12 cellular contexts compared by ENCODE assay signal in genomic region chr2:66301073-66301766, GRCh38.
DNase-seq lines count a peak whose midpoint lies in the region; ATAC-seq and TF ChIP-seq lines count a peak whose summit lies in the region.
"Had no signal": no experiment of that assay in that cellular context is flagged by ENCODE, and none has a peak within 500 bp of the region (broad histone marks: within the 10 kb centered on the region; RNA-seq: fewer than 3 reads in every experiment).

No MANE protein-coding gene starts in this region.

- peak overlapping the region; percentile 39 for H3K27ac Mint-ChIP-seq in glutamatergic neuron (ENCODE audit: unreplicated experiment)
- H3K27ac Mint-ChIP-seq: activated CD8-positive, alpha-beta T cell treated with anti-CD3 and anti-CD28 coated beads, Interleukin-2, amount 10 ng/mL, durations not matched to agents 7 days and 5 days; activated naive CD4-positive, alpha-beta T cell treated with anti-CD3 and anti-CD28 coated beads, Interleukin-2, amount 50 U/mL, for 72 hours; B cell had no signal

- no peaks in the 10 kb centered on the region for H3K36me3 Mint-ChIP-seq in glutamatergic neuron (ENCODE audit: unreplicated experiment)

- peaks cover 11% of the 10 kb centered on the region for H3K27me3 Mint-ChIP-seq in glutamatergic neuron (ENCODE audit: unreplicated experiment)

- no peak for TF ChIP-seq CTCF in glutamatergic neuron (IDR thresholded peaks at IDR 0.05; ENCODE audit: partially characterized antibody, unreplicated experiment)

- peak overlapping the region; percentile 31 for H3K4me3 Mint-ChIP-seq in glutamatergic neuron (ENCODE audit: unreplicated experiment)
- H3K4me3 Mint-ChIP-seq: activated CD8-positive, alpha-beta T cell treated with anti-CD3 and anti-CD28 coated beads, Interleukin-2, amount 10 ng/mL, durations not matched to agents 7 days and 5 days; B cell had no signal

- peaks cover 17% of the 10 kb centered on the region for H3K9me3 Mint-ChIP-seq in glutamatergic neuron (ENCODE audit: unreplicated experiment)

- intact Hi-C loops in sciatic nerve (cut with DNase I) = no loop called here

- peaks cover 41% of the 10 kb centered on the region for H3K4me1 Mint-ChIP-seq in glutamatergic neuron (ENCODE audit: low read depth, unreplicated experiment)
- H3K4me1 Mint-ChIP-seq: B cell had no signal

- peak; percentile 45 for DNase-seq in DMS53 treated with DMSO at 0.1 percent for 48 hours (lab: John Stamatoyannopoulos, UW; ENCODE audit: unreplicated experiment)
- DNase-seq in NCI-H2227 treated with DMSO at 0.1 percent for 48 hours (lab: John Stamatoyannopoulos, UW) = peak; percentile 22
- DNase-seq in glutamatergic neuron = no peak
- DNase-seq in sciatic nerve (ENCODE audit: low spot score) = peak; percentile 62
- no peak for DNase-seq in OCI-M1 (lab: John Stamatoyannopoulos, UW)
- no peak for DNase-seq in EL
- DNase-seq in OCI-M2 (lab: John Stamatoyannopoulos, UW; ENCODE audit: unreplicated experiment) = no peak
- DNase-seq: activated CD8-positive, alpha-beta T cell treated with anti-CD3 and anti-CD28 coated beads, Interleukin-2, amount 10 ng/mL, durations not matched to agents 7 days and 5 days; dorsolateral prefrontal cortex had no signal

- ATAC-seq in sciatic nerve (peak; percentile 91), HG03095 (IDR thresholded peaks at IDR 0.05; ENCODE audit: unreplicated experiment) (no peak)
- ATAC-seq: activated CD8-positive, alpha-beta T cell treated with anti-CD3 and anti-CD28 coated beads, Interleukin-2, amount 10 ng/mL, durations not matched to agents 7 days and 5 days; activated naive CD4-positive, alpha-beta T cell treated with anti-CD3 and anti-CD28 coated beads, Interleukin-2, amount 50 U/mL, for 72 hours had no signal

Comparison
In these comparisons a context has a peak if more than half of its experiments do, and no peak if none do; other contexts are left out.
1. DNase-seq: peak in DMS53 treated with DMSO at 0.1 percent for 48 hours (single experiment), NCI-H2227 treated with DMSO at 0.1 percent for 48 hours (single experiment) and sciatic nerve (single experiment); none in glutamatergic neuron (single experiment), OCI-M1 (single experiment), EL (single experiment) and OCI-M2 (single experiment).